1 cellular context compared by ENCODE assay signal in the genomic region with DNA sequence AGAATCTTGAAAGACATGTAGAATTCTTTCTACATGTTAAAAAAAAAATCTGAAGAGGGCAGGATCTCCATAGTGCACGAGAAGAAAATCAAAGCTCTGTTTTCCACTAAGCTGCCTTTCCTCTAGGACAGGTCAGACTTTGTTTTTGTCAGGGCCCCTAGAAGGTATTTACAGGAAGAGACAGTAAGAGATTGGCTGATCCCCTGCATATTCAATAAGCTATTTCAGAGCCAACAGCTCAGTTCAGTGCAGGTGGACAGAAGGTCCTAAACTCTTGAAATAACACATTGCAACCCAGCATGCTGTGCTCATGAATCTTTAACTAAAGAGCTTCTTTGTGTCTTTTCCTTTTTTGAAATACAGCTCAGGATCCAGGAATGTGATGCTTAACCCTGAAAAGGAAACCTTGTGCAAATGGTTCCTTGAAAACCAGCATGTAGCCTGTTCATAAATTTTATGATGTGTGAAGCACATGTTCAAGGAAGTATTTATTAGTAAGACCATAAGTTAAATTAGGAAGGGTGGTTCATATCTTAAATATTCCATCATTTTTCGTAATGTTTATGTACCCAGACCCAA.
TF ChIP-seq lines count a peak whose summit lies in the region.

No MANE protein-coding gene starts in this region.

TF ChIP-seq in HEK293, 187 proteins besides CTCF, POLR2A, EP300 and RAD21:
- TF ChIP-seq, protein P1, sequence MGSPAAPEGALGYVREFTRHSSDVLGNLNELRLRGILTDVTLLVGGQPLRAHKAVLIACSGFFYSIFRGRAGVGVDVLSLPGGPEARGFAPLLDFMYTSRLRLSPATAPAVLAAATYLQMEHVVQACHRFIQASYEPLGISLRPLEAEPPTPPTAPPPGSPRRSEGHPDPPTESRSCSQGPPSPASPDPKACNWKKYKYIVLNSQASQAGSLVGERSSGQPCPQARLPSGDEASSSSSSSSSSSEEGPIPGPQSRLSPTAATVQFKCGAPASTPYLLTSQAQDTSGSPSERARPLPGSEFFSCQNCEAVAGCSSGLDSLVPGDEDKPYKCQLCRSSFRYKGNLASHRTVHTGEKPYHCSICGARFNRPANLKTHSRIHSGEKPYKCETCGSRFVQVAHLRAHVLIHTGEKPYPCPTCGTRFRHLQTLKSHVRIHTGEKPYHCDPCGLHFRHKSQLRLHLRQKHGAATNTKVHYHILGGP (tag by site-specific recombination; IDR thresholded peaks at IDR 0.05) = peak; percentile 35; the same call in 1 of the 2 replicates
- TF ChIP-seq ZBTB1 (tag by site-specific recombination; IDR thresholded peaks at IDR 0.05) (no peak), FEZF1 (tag by site-specific recombination; IDR thresholded peaks at IDR 0.05) (peak; percentile 33; the same call in 1 of the 2 replicates)
